9 cellular contexts compared by ENCODE assay signal in genomic region chr9:2132484-2133082, GRCh38.
DNase-seq lines count a peak whose midpoint lies in the region; ATAC-seq and TF ChIP-seq lines count a peak whose summit lies in the region.
"Had no signal": no experiment of that assay in that cellular context is flagged by ENCODE, and none has a peak within 500 bp of the region (broad histone marks: within the 10 kb centered on the region; RNA-seq: fewer than 3 reads in every experiment).

No MANE protein-coding gene starts in this region.

- peak; percentile 50 for DNase-seq in ELR (ENCODE audit: low read depth)
- peak; percentile 10 for DNase-seq in NCI-H1048 (lab: John Stamatoyannopoulos, UW)
- DNase-seq in astrocyte of the cerebellum (ENCODE audit: low read depth), result no peak
- no peak for DNase-seq in left lobe of liver (ENCODE audit: low spot score)
- no peak for DNase-seq in effector CD8-positive, alpha-beta T cell (lab: John Stamatoyannopoulos, UW)
- DNase-seq in sciatic nerve (ENCODE audit: low spot score), result no peak
- no peak for DNase-seq in lower leg skin (ENCODE audit: low spot score in 2 of 2)
- no peak for DNase-seq in middle frontal gyrus (ENCODE audit: extremely low spot score, low spot score)
- DNase-seq: right cardiac atrium had no signal

- no peak for TF ChIP-seq POLR2A in lower leg skin (IDR thresholded peaks at IDR 0.05)

- 55 to 59% methylated on average over 3 of the region's 3 CpGs for WGBS in lower leg skin, 2 donors

- in situ Hi-C loops in astrocyte of the cerebellum (cut with HindIII; ENCODE audit: low sequenced_read_pairs), result loop anchor here (25.0 kb wide), 1 partner anchor 705 kb away; the partner anchor contains the start of gene PUM3

- peak; percentile 57 for ATAC-seq in left lobe of liver
- no peak for ATAC-seq in sciatic nerve

- intact Hi-C loops in sciatic nerve (cut with DNase I), result no loop called here
- intact Hi-C loops in lower leg skin (cut with DNase I; ENCODE audit: low total_unique reads), result no loop called here

- peak; percentile 71 for TF ChIP-seq CTCF in astrocyte of the cerebellum (IDR thresholded peaks at IDR 0.05; ENCODE audit: low read depth, low read length, missing control alignments)
- no peak for TF ChIP-seq CTCF in lower leg skin (IDR thresholded peaks at IDR 0.05)

- no peak overlapping the region for H3K4me3 ChIP-seq in astrocyte of the cerebellum (ENCODE audit: low read depth, low read length)
- no peak overlapping the region for H3K4me3 ChIP-seq in lower leg skin (ENCODE audit: low read depth, poor library complexity, severe bottlenecking)

Comparison
In these comparisons a context has a peak if more than half of its experiments do, and no peak if none do; other contexts are left out.
1. DNase-seq: peak in ELR (single experiment) and NCI-H1048 (single experiment); none in astrocyte of the cerebellum (single experiment), left lobe of liver (single experiment), effector CD8-positive, alpha-beta T cell (single experiment), sciatic nerve (single experiment), lower leg skin (0 of 2) and middle frontal gyrus (single experiment).